Comparison of ENCODE assay signal across 8 cellular contexts in genomic region chr2:175111200-175111657, GRCh38. TPM values are rescaled to one million over a fixed set of nuclear protein-coding genes. Genes with fewer than 3 reads are reported as not detected.
DNase-seq lines count a peak whose midpoint lies in the region; ATAC-seq, FAIRE-seq and TF ChIP-seq lines count a peak whose summit lies in the region.

No MANE protein-coding gene starts in this region.

- no peaks in the 10 kb centered on the region for H3K9me3 ChIP-seq in HepG2 (ENCODE audit: low read length)

- peak; percentile 15 for FAIRE-seq in HepG2 (lab: Jason Lieb, UNC)

- no peak for DNase-seq in activated T-cell treated with anti-CD3 and anti-CD28 coated beads, Interleukin-2, amount 50 U/mL, for 24 hours
- DNase-seq in activated T-cell treated with anti-CD3 and anti-CD28 coated beads, Interleukin-2, amount 50 U/mL, for 48 hours, result no peak
- DNase-seq in NOMO-1 treated with DMSO at 0.1 percent for 48 hours (lab: John Stamatoyannopoulos, UW; ENCODE audit: unreplicated experiment) (peak; percentile 44), cardiac fibroblast (ENCODE audit: low read depth in 2 of 2) (peak; percentile 71 to 73), HepG2 (ENCODE audit: low spot score) (peak; percentile 61)
- no peak for DNase-seq in activated naive CD4-positive, alpha-beta T cell treated with Interleukin-2 at 50 U/mL for 16 hours

- H3K27me3 ChIP-seq in HepG2 (ENCODE audit: control insufficient read depth in 1 of 2, insufficient read depth in 2 of 2, low read length in 2 of 2), result no peaks in the 10 kb centered on the region

- POLR2A ChIA-PET in HepG2 (lab: Yijun Ruan, JAX), result no interaction called here

- H2AFZ ChIP-seq in HepG2 (ENCODE audit: low read length), result no peak overlapping the region

- in situ Hi-C loops in HepG2 (cut with HindIII; ENCODE audit: extremely low pct_ligation_motif_present, low pct_unique_long_range_greater_than_20kb), result no loop called here

- H3K36me3 Mint-ChIP-seq in activated T-cell treated with anti-CD3 and anti-CD28 coated beads, Interleukin-2, amount 50 U/mL, for 24 hours (ENCODE audit: low read depth), result peaks cover 76% of the 10 kb centered on the region

- peaks cover 4% of the 10 kb centered on the region for H3K4me1 Mint-ChIP-seq in activated T-cell treated with anti-CD3 and anti-CD28 coated beads, Interleukin-2, amount 50 U/mL, for 24 hours (ENCODE audit: low read depth)

- TF ChIP-seq RAD21 in HepG2 (CRISPR knock-in tag; IDR thresholded peaks at IDR 0.05), result peak; percentile 26; the same call in 1 of the 2 replicates

- H3K79me2 ChIP-seq in HepG2 (ENCODE audit: insufficient read depth, low read length), result no peaks in the 10 kb centered on the region

- no TSS peak for BruUV-seq in HepG2 (replicated peaks; lab: Mats Ljungman, UMichigan)

- peak; percentile 81 for ATAC-seq in HG02938 (IDR thresholded peaks at IDR 0.05; ENCODE audit: unreplicated experiment)
- peak; percentile 76 for ATAC-seq in HepG2
- no peak for ATAC-seq in HG02840 (IDR thresholded peaks at IDR 0.05; ENCODE audit: low FRiP score, unreplicated experiment)

- no peak overlapping the region for H3K4me3 ChIP-seq in cardiac fibroblast (replicated peaks in 1 of 2; ENCODE audit: low read depth in 2 of 2, low read length in 2 of 2)
- H3K4me3 ChIP-seq in HepG2 (replicated peaks in 1 of 3; ENCODE audit: insufficient read depth in 1 of 3, low read depth in 2 of 3, low read length in 3 of 3), result no peak overlapping the region

- no peak overlapping the region for H3K27ac ChIP-seq in HepG2 (ENCODE audit: extremely low read length, insufficient read depth, low read length)

- no peak for TF ChIP-seq POLR2A in HepG2 (IDR thresholded peaks at IDR 0.05; ENCODE audit: insufficient read depth in 1 of 2, low read depth in 2 of 2, low read length in 2 of 2)

- H4K20me1 ChIP-seq in HepG2 (ENCODE audit: insufficient read depth, low read length), result peaks cover 3% of the 10 kb centered on the region; the same call in 1 of the 2 replicates

- TF ChIP-seq EP300 in HepG2 (IDR thresholded peaks at IDR 0.05; ENCODE audit: low read depth in 2 of 2, low read length in 2 of 2), result no peak
- TF ChIP-seq EP300 in HepG2 (CRISPR knock-in tag; IDR thresholded peaks at IDR 0.05; ENCODE audit: borderline replicate concordance), result no peak

- no peaks in the 10 kb centered on the region for H3K9me3 Mint-ChIP-seq in activated T-cell treated with anti-CD3 and anti-CD28 coated beads, Interleukin-2, amount 50 U/mL, for 24 hours

- H3K27me3 Mint-ChIP-seq in activated T-cell treated with anti-CD3 and anti-CD28 coated beads, Interleukin-2, amount 50 U/mL, for 24 hours, result no peaks in the 10 kb centered on the region

- H3K4me1 ChIP-seq in HepG2 (ENCODE audit: insufficient read depth, low read length), result no peaks in the 10 kb centered on the region

- WGBS in HepG2 (ENCODE audit: low lambda C conversion rate), result 94% methylated on average over 3 of the region's 3 CpGs

- TF ChIP-seq CTCF in cardiac fibroblast (IDR thresholded peaks at IDR 0.05; ENCODE audit: low read depth, low read length), result peak; percentile 59
- TF ChIP-seq CTCF in HepG2 (CRISPR knock-in tag; IDR thresholded peaks at IDR 0.05), result peak; percentile 62

- intact Hi-C loops in HepG2 (cut with micrococcal nuclease; ENCODE audit: unreplicated experiment), result loop anchor here (1.0 to 2.0 kb wide), 3 partner anchors 76 to 171 kb away; no protein-coding TSS in a partner anchor

- H3K9ac ChIP-seq in HepG2 (ENCODE audit: insufficient read depth, low read depth, low read length), result no peak overlapping the region

- H3K27ac Mint-ChIP-seq in activated T-cell treated with anti-CD3 and anti-CD28 coated beads, Interleukin-2, amount 50 U/mL, for 24 hours, result peak overlapping the region; percentile 51

- H3K36me3 ChIP-seq in HepG2 (replicated peaks in 1 of 2; ENCODE audit: control insufficient read depth in 1 of 2, insufficient read depth in 2 of 2, low read length in 2 of 2), result peaks cover 8 to 57% of the 10 kb centered on the region in 2 experiments

- CTCF ChIA-PET in HepG2 (lab: Yijun Ruan, JAX; ENCODE audit: low intra/inter-chr PET ratio, low total read pairs), result interaction anchor here (0.8 to 2.4 kb wide), 5 partner anchors 75 to 171 kb away, joined by 3 to 10 read pairs (median 4); no protein-coding TSS in a partner anchor

- H3K4me2 ChIP-seq in HepG2 (ENCODE audit: low read depth, low read length), result no peak overlapping the region

- no peak overlapping the region for H3K4me3 Mint-ChIP-seq in activated T-cell treated with anti-CD3 and anti-CD28 coated beads, Interleukin-2, amount 50 U/mL, for 24 hours

TF ChIP-seq in HepG2, 621 proteins besides CTCF, POLR2A, EP300 and RAD21 (continues in another document):
- TF ChIP-seq SMC3 (IDR thresholded peaks at IDR 0.05; ENCODE audit: low read length) (peak; percentile 41; the same call in 1 of the 2 replicates), HINFP (CRISPR knock-in tag; IDR thresholded peaks at IDR 0.05; ENCODE audit: low read depth) (no peak), MYC (CRISPR knock-in tag; IDR thresholded peaks at IDR 0.05; ENCODE audit: borderline replicate concordance) (no peak), TBL1XR1 (IDR thresholded peaks at IDR 0.05; ENCODE audit: borderline replicate concordance, low read length, partially characterized antibody) (no peak), ZNF143 (CRISPR knock-in tag; IDR thresholded peaks at IDR 0.05) (no peak), ZNF777 (CRISPR knock-in tag; IDR thresholded peaks at IDR 0.05) (no peak), STAG1 (CRISPR knock-in tag; IDR thresholded peaks at IDR 0.05) (peak; percentile 67), ISL2 (CRISPR knock-in tag; IDR thresholded peaks at IDR 0.05) (no peak), GLMP (CRISPR knock-in tag; IDR thresholded peaks at IDR 0.05; ENCODE audit: borderline replicate concordance) (no peak), FOXM1 (CRISPR knock-in tag; IDR thresholded peaks at IDR 0.05) (no peak), ZNF724P (CRISPR knock-in tag; IDR thresholded peaks at IDR 0.05; ENCODE audit: borderline replicate concordance) (no peak), HOMEZ (CRISPR knock-in tag; IDR thresholded peaks at IDR 0.05; ENCODE audit: low read depth) (no peak)

RNA-seq across cellular contexts. Expression of gene ATF2, which starts 56.8 kb away (rescaled TPM):
- 95.1 and 135 TPM in 2 replicates for total RNA-seq in HepG2 (2016; rRNA removed; fragmentation: Illumina TruSeq; extraction: Trizol)
- 48.6 and 49.2 TPM in 2 replicates for total RNA-seq in HepG2 (2016; cell fraction: cytosol; rRNA removed; fragmentation: Illumina TruSeq; extraction: Trizol; ENCODE audit: low read depth)
- 90.1 and 133 TPM in 2 replicates for total RNA-seq in HepG2 (2016; cell fraction: insoluble cytoplasmic fraction; rRNA removed; fragmentation: Illumina TruSeq; extraction: Trizol)
- 99.1 and 101 TPM in 2 replicates for total RNA-seq in HepG2 (2016; cell fraction: membrane; rRNA removed; fragmentation: Illumina TruSeq; extraction: Trizol)
- 86.7 and 92.9 TPM in 2 replicates for total RNA-seq in HepG2 (2016; cell fraction: nucleus; rRNA removed; fragmentation: Illumina TruSeq; extraction: Trizol)
- 73.0 and 91.6 TPM in 2 replicates for polyA plus RNA-seq in HepG2 (2011; rRNA removed)
- polyA plus RNA-seq in HepG2 (2011; cell fraction: cytosol; rRNA removed), result 48.3 and 53.5 TPM in 2 replicates
- polyA plus RNA-seq in HepG2 (2011; cell fraction: nucleus; rRNA removed), result 40.6 and 47.0 TPM in 2 replicates
- 42.8 and 50.8 TPM in 2 replicates for polyA plus RNA-seq in HepG2 (2012)
- 8.8 TPM in 2 replicates for polyA plus RNA-seq in HepG2 (2016; cell fraction: cytosol; fragmentation: Illumina TruSeq; extraction: Trizol; ENCODE audit: low read depth)
- 78.8 and 82.7 TPM in 2 replicates for polyA plus RNA-seq in HepG2 (2016; cell fraction: insoluble cytoplasmic fraction; fragmentation: Illumina TruSeq; extraction: Trizol; ENCODE audit: low read depth)
- 29.0 and 30.3 TPM in 2 replicates for polyA plus RNA-seq in HepG2 (2016; cell fraction: membrane; fragmentation: Illumina TruSeq; extraction: Trizol; ENCODE audit: low read depth)
- polyA plus RNA-seq in HepG2 (2016; cell fraction: nucleus; fragmentation: Illumina TruSeq; extraction: Trizol; ENCODE audit: insufficient read depth, low read depth), result 69.5 and 71.2 TPM in 2 replicates
- 106 and 216 TPM in 2 replicates for polyA minus RNA-seq in HepG2 (2011; rRNA and poly(A)+ RNA removed; ENCODE audit: low replicate concordance)
- 75.8 and 90.0 TPM in 2 replicates for polyA minus RNA-seq in HepG2 (2011; cell fraction: cytosol; rRNA and poly(A)+ RNA removed)
- 246 and 266 TPM in 2 replicates for polyA minus RNA-seq in HepG2 (2011; cell fraction: nucleus; rRNA and poly(A)+ RNA removed)

Comparison
In these comparisons a context has a peak if more than half of its experiments do, and no peak if none do; other contexts are left out.
1. DNase-seq: peak in NOMO-1 treated with DMSO at 0.1 percent for 48 hours (single experiment), cardiac fibroblast (2 of 2) and HepG2 (single experiment); none in activated T-cell treated with anti-CD3 and anti-CD28 coated beads, Interleukin-2, amount 50 U/mL, for 24 hours (single experiment), activated T-cell treated with anti-CD3 and anti-CD28 coated beads, Interleukin-2, amount 50 U/mL, for 48 hours (0 of 2) and activated naive CD4-positive, alpha-beta T cell treated with Interleukin-2 at 50 U/mL for 16 hours (single experiment).